ENCODE assay signal across 1 cellular context in genomic region chr2:240991378-240992263, GRCh38.
TF ChIP-seq lines count a peak whose summit lies in the region.

No MANE protein-coding gene starts in this region.

TF ChIP-seq in K562, 482 proteins besides CTCF, POLR2A, EP300 and RAD21:
- peak; percentile 13; the same call in 1 of the 2 replicates for TF ChIP-seq CBFA2T3 (IDR thresholded peaks at IDR 0.05)
- TF ChIP-seq XRCC3 (IDR thresholded peaks at IDR 0.05), result no peak
- 0 out of 2 replicates have a peak, but pooled peaks have one; percentile 7 for TF ChIP-seq BHLHE40 (IDR thresholded peaks at IDR 0.05; ENCODE audit: low read length)
- no peak for TF ChIP-seq RBM17 (IDR thresholded peaks at IDR 0.05; ENCODE audit: borderline replicate concordance, low read depth, low read length)
- no peak for TF ChIP-seq TSC22D4 (tag; IDR thresholded peaks at IDR 0.05)
- no peak for TF ChIP-seq KAT8 (IDR thresholded peaks at IDR 0.05; ENCODE audit: low read depth)
- peak; percentile 67 for TF ChIP-seq ATF3 (IDR thresholded peaks at IDR 0.05)
- no peak for TF ChIP-seq ATF3 (CRISPR knock-in tag; conservative IDR thresholded peaks at IDR 0.05)
- TF ChIP-seq FOSL1 (tag; conservative IDR thresholded peaks at IDR 0.05), result peak; percentile 88
- TF ChIP-seq PKNOX1 (IDR thresholded peaks at IDR 0.05), result no peak
- peak; percentile 34; the same call in 1 of the 2 replicates for TF ChIP-seq JUND (IDR thresholded peaks at IDR 0.05; ENCODE audit: borderline replicate concordance, low read depth, low read length)
- TF ChIP-seq JUND (tag; IDR thresholded peaks at IDR 0.05; ENCODE audit: borderline replicate concordance, low read depth, low read length), result no peak
- peak; percentile 26; the same call in 1 of the 2 replicates for TF ChIP-seq JUN (IDR thresholded peaks at IDR 0.05; ENCODE audit: borderline replicate concordance, low read depth, low read length)
- no peak for TF ChIP-seq JUN (CRISPR knock-in tag; IDR thresholded peaks at IDR 0.05; ENCODE audit: borderline replicate concordance)
- TF ChIP-seq YY1 (IDR thresholded peaks at IDR 0.05; ENCODE audit: borderline replicate concordance in 1 of 3, control insufficient read depth in 1 of 3, extremely low read depth in 1 of 3, insufficient read depth in 3 of 3, insufficient read length in 1 of 3, insufficient replicate concordance in 2 of 3, low read depth in 1 of 3, low read length in 2 of 3), result peak in 1 of 3 experiments; percentile 47
- no peak for TF ChIP-seq SMAD1 (IDR thresholded peaks at IDR 0.05; ENCODE audit: low read depth, low read length, partially characterized antibody)
- peak; percentile 72 for TF ChIP-seq RFX1 (IDR thresholded peaks at IDR 0.05)
- TF ChIP-seq ETV1 (tag; conservative IDR thresholded peaks at IDR 0.05; ENCODE audit: low read depth), result 0 out of 2 replicates have a peak, but pooled peaks have one; percentile 23
- TF ChIP-seq CHD2 (IDR thresholded peaks at IDR 0.05; ENCODE audit: low read depth, low read length), result no peak
- TF ChIP-seq ARID1B (IDR thresholded peaks at IDR 0.05), result 0 out of 2 replicates have a peak, but pooled peaks have one; percentile 11
TF ChIP-seq in K562: peak in this region for 10.
